Comparison of ENCODE assay signal across 10 cellular contexts in the genomic region with DNA sequence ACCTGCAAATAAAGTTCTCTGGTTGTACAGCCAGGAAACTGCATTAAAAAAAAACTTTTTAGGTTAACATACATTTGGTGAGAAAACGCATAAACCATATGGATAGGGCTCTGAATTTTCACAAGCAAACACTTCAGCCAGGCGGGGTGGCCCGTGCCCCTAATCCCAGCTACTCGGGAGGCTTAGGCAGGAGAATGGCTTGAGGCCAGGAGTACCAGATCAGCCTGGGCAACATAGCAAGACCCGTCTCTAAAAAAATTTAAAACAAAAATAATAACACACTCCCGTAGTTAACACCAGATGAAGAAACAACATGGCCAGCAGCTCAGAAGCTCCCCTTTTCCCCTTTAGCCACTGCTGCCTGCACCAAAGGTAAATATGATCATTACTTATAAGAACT. TPM values are rescaled to one million over a fixed set of nuclear protein-coding genes. Genes with fewer than 3 reads are reported as not detected.
DNase-seq lines count a peak whose midpoint lies in the region; ATAC-seq and TF ChIP-seq lines count a peak whose summit lies in the region.
"Had no signal": no experiment of that assay in that cellular context is flagged by ENCODE, and none has a peak within 500 bp of the region (broad histone marks: within the 10 kb centered on the region; RNA-seq: fewer than 3 reads in every experiment).

No MANE protein-coding gene starts in this region.

- peak overlapping the region; percentile 90 for H3K4me2 ChIP-seq in SK-N-SH

- POLR2A ChIA-PET in SK-N-SH (lab: Yijun Ruan, JAX): interaction anchor here (0.6 to 2.6 kb wide), 3 partner anchors 11 to 261 kb away, joined by 3 to 12 read pairs (median 4); a partner anchor contains a TSS
- POLR2A ChIA-PET in activated CD4-positive, alpha-beta memory T cell treated with anti-CD3 and anti-CD28 coated beads for 36 hours (lab: Charles Lee): interaction anchor here (2.1 kb wide), 1 partner anchor 1045 kb away, joined by 4 read pairs; no protein-coding TSS in a partner anchor

- H3K4me3 Mint-ChIP-seq in activated CD4-positive, alpha-beta memory T cell treated with anti-CD3 and anti-CD28 coated beads for 36 hours: peak overlapping the region; percentile 93
- peak overlapping the region; percentile 97 to 99 for H3K4me3 Mint-ChIP-seq in stimulated activated naive B cell treated with anti-CD40 and anti-IgM and Interleukin-4, amounts not matched to agents 10 μg/mL and 1 μg/mL and 100 μg/mL, for 72 hours

- H3K9ac ChIP-seq in SK-N-SH: peak overlapping the region; percentile 60; the same call in 1 of the 2 replicates

- no peaks in the 10 kb centered on the region for H3F3A ChIP-seq in SK-N-SH (replicated peaks; ENCODE audit: insufficient read depth)

- no peaks in the 10 kb centered on the region for H3K9me3 ChIP-seq in SK-N-SH
- no peaks in the 10 kb centered on the region for H3K9me3 ChIP-seq in iPS-18c (ENCODE audit: control insufficient read depth, insufficient read depth, low read length)

- H3K4me3 ChIP-seq in SK-N-SH (ENCODE audit: low read depth in 2 of 2, low read length in 1 of 2) (peak overlapping the region; percentile 70 to 83), iPS-18c (ENCODE audit: insufficient read depth, low read depth, low read length) (peak overlapping the region; percentile 63)

- H3K9me3 Mint-ChIP-seq in activated CD4-positive, alpha-beta memory T cell treated with anti-CD3 and anti-CD28 coated beads for 36 hours: no peaks in the 10 kb centered on the region
- H3K9me3 Mint-ChIP-seq in stimulated activated naive B cell treated with anti-CD40 and anti-IgM and Interleukin-4, amounts not matched to agents 10 μg/mL and 1 μg/mL and 100 μg/mL, for 72 hours: peaks cover 0 to 2% of the 10 kb centered on the region in 2 donors

- peaks cover 24% of the 10 kb centered on the region for H3K79me2 ChIP-seq in SK-N-SH (ENCODE audit: insufficient read depth)

- intact Hi-C loops in activated CD4-positive, alpha-beta memory T cell treated with anti-CD3 and anti-CD28 coated beads for 36 hours (cut with micrococcal nuclease): loop anchor here (1.0 to 10.0 kb wide), 8 partner anchors 70 to 1561 kb away; a partner anchor contains a TSS

- CTCF ChIA-PET in SK-N-SH (lab: Yijun Ruan, JAX): interaction anchor here (0.7 to 1.8 kb wide), 5 partner anchors 72 to 145 kb away, joined by 3 to 8 read pairs (median 6); a partner anchor contains a TSS
- CTCF ChIA-PET in activated CD4-positive, alpha-beta memory T cell treated with anti-CD3 and anti-CD28 coated beads for 36 hours (lab: Charles Lee): no interaction called here

- no peak for ATAC-seq in SK-N-SH treated with all-trans-retinoic acid at 6 μM for 48 hours
- no peak for ATAC-seq in stimulated activated naive B cell treated with anti-CD40 and anti-IgM and Interleukin-4, amounts not matched to agents 10 μg/mL and 1 μg/mL and 100 μg/mL, for 72 hours (replicated peaks)
- ATAC-seq in HG03039 (IDR thresholded peaks at IDR 0.05; ENCODE audit: unreplicated experiment): no peak
- ATAC-seq in GM18498 (IDR thresholded peaks at IDR 0.05; ENCODE audit: unreplicated experiment): no peak
- ATAC-seq in GM19351 (IDR thresholded peaks at IDR 0.05; ENCODE audit: unreplicated experiment): no peak

- DNase-seq in SK-N-SH: no peak
- DNase-seq in activated CD4-positive, alpha-beta memory T cell treated with anti-CD3 and anti-CD28 coated beads for 36 hours: no peak
- no peak for DNase-seq in stimulated activated naive B cell treated with anti-CD40 and anti-IgM and Interleukin-4, amounts not matched to agents 10 μg/mL and 1 μg/mL and 100 μg/mL, for 72 hours
- DNase-seq: activated CD4-positive, alpha-beta T cell treated with anti-CD3 and anti-CD28 coated beads, Interleukin-2, amount 50 U/mL, for 4 hours; NCI-H1048 had no signal

- peaks cover 11 to 13% of the 10 kb centered on the region in 2 experiments for H3K36me3 ChIP-seq in SK-N-SH (replicated peaks in 1 of 2; ENCODE audit: control insufficient read depth in 1 of 2, insufficient read depth in 2 of 2, low read length in 1 of 2)

- peak overlapping the region; percentile 87 for H2AFZ ChIP-seq in SK-N-SH (ENCODE audit: low read depth)

- H4K20me1 ChIP-seq in SK-N-SH (ENCODE audit: insufficient read depth): peaks cover 10% of the 10 kb centered on the region

- H3K4me1 ChIP-seq in SK-N-SH (ENCODE audit: control insufficient read depth in 1 of 2, insufficient read depth in 2 of 2, low read depth in 1 of 2, low read length in 1 of 2): peaks cover 0 to 17% of the 10 kb centered on the region in 2 experiments; a peak in 2 of 4 replicates

- TF ChIP-seq EP300 in SK-N-SH (IDR thresholded peaks at IDR 0.05; ENCODE audit: borderline replicate concordance in 1 of 2, low read depth in 1 of 2, low read length in 1 of 2): no peak

- peak overlapping the region in 1 of 2 experiments; percentile 88; a peak in 2 of 4 replicates for H3K27ac ChIP-seq in SK-N-SH (ENCODE audit: low read depth in 2 of 2, low read length in 1 of 2)

- no peaks in the 10 kb centered on the region for H3K27me3 ChIP-seq in SK-N-SH (ENCODE audit: insufficient read depth)

- 37% methylated on average over 6 of the region's 6 CpGs for WGBS in SK-N-SH (ENCODE audit: low lambda C conversion rate)

- no peak for TF ChIP-seq CTCF in SK-N-SH (IDR thresholded peaks at IDR 0.05)

- H3K27me3 Mint-ChIP-seq in activated CD4-positive, alpha-beta memory T cell treated with anti-CD3 and anti-CD28 coated beads for 36 hours: peaks cover 1% of the 10 kb centered on the region
- no peaks in the 10 kb centered on the region for H3K27me3 Mint-ChIP-seq in stimulated activated naive B cell treated with anti-CD40 and anti-IgM and Interleukin-4, amounts not matched to agents 10 μg/mL and 1 μg/mL and 100 μg/mL, for 72 hours

- H3K36me3 Mint-ChIP-seq in activated CD4-positive, alpha-beta memory T cell treated with anti-CD3 and anti-CD28 coated beads for 36 hours: peaks cover 17% of the 10 kb centered on the region
- H3K36me3 Mint-ChIP-seq in stimulated activated naive B cell treated with anti-CD40 and anti-IgM and Interleukin-4, amounts not matched to agents 10 μg/mL and 1 μg/mL and 100 μg/mL, for 72 hours: peaks cover 23 to 29% of the 10 kb centered on the region in 2 donors

- no peak overlapping the region for H3K27ac Mint-ChIP-seq in activated CD4-positive, alpha-beta memory T cell treated with anti-CD3 and anti-CD28 coated beads for 36 hours
- peak overlapping the region; percentile 98 for H3K27ac Mint-ChIP-seq in stimulated activated naive B cell treated with anti-CD40 and anti-IgM and Interleukin-4, amounts not matched to agents 10 μg/mL and 1 μg/mL and 100 μg/mL, for 72 hours

- no peak for TF ChIP-seq RAD21 in SK-N-SH (IDR thresholded peaks at IDR 0.05; ENCODE audit: low read length)

- peaks cover 41% of the 10 kb centered on the region for H3K4me1 Mint-ChIP-seq in activated CD4-positive, alpha-beta memory T cell treated with anti-CD3 and anti-CD28 coated beads for 36 hours (ENCODE audit: low read depth)
- peaks cover 15 to 47% of the 10 kb centered on the region in 2 donors for H3K4me1 Mint-ChIP-seq in stimulated activated naive B cell treated with anti-CD40 and anti-IgM and Interleukin-4, amounts not matched to agents 10 μg/mL and 1 μg/mL and 100 μg/mL, for 72 hours

- no peaks in the 10 kb centered on the region for H3K9me2 ChIP-seq in SK-N-SH

TF ChIP-seq in SK-N-SH, 30 proteins besides CTCF, POLR2A, EP300 and RAD21 (continues in another document):
- TF ChIP-seq, protein P1, sequence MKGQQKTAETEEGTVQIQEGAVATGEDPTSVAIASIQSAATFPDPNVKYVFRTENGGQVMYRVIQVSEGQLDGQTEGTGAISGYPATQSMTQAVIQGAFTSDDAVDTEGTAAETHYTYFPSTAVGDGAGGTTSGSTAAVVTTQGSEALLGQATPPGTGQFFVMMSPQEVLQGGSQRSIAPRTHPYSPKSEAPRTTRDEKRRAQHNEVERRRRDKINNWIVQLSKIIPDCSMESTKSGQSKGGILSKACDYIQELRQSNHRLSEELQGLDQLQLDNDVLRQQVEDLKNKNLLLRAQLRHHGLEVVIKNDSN (IDR thresholded peaks at IDR 0.05; ENCODE audit: borderline replicate concordance, low read depth): no peak
- TF ChIP-seq RXRA (IDR thresholded peaks at IDR 0.05; ENCODE audit: borderline replicate concordance, low read depth): no peak
- TF ChIP-seq CHD2 (IDR thresholded peaks at IDR 0.05; ENCODE audit: low read length, partially characterized antibody): no peak
- no peak for TF ChIP-seq RFX5 (IDR thresholded peaks at IDR 0.05; ENCODE audit: low read length)
- TF ChIP-seq ELF1 (IDR thresholded peaks at IDR 0.05): no peak

TF ChIP-seq in SK-N-SH treated with all-trans-retinoic acid at 6 μM for 48 hours, 23 proteins besides CTCF, POLR2A, EP300 and RAD21 (continues in another document):
- no peak for TF ChIP-seq RARB (CRISPR knock-in tag; IDR thresholded peaks at IDR 0.05)

RNA-seq across cellular contexts. Expression of a gene that starts 3.2 kb away (rescaled TPM):
- polyA plus RNA-seq in SK-N-SH (2012; rRNA removed): 361 and 416 TPM in 2 replicates
- 518 and 606 TPM in 2 replicates for polyA plus RNA-seq in SK-N-SH (2012; cell fraction: cytosol; rRNA removed)
- polyA plus RNA-seq in SK-N-SH (2012; cell fraction: nucleus; rRNA removed): 110 and 114 TPM in 2 replicates
- total RNA-seq in activated CD4-positive, alpha-beta memory T cell treated with anti-CD3 and anti-CD28 coated beads for 36 hours: 1,000 to 10,000 TPM; 2,924 to 2,949 TPM

RNA-seq across cellular contexts. Expression of a gene that starts 23.0 kb away (rescaled TPM):
- 1.6 and 2.4 TPM in 2 replicates for polyA plus RNA-seq in SK-N-SH (2012; rRNA removed)
- 1.4 and 1.7 TPM in 2 replicates for polyA plus RNA-seq in SK-N-SH (2012; cell fraction: cytosol; rRNA removed)
- polyA plus RNA-seq in SK-N-SH (2012; cell fraction: nucleus; rRNA removed): 2.2 and 3.3 TPM in 2 replicates
- total RNA-seq in activated CD4-positive, alpha-beta memory T cell treated with anti-CD3 and anti-CD28 coated beads for 36 hours: 1 to 10 TPM; 7.4 to 8.3 TPM

RNA-seq across cellular contexts. Expression of a gene that starts 51.9 kb away (rescaled TPM):
- 2.0 and 2.5 TPM in 2 replicates for polyA plus RNA-seq in SK-N-SH (2012; rRNA removed)
- 2.5 and 2.9 TPM in 2 replicates for polyA plus RNA-seq in SK-N-SH (2012; cell fraction: cytosol; rRNA removed)
- 2.1 and 3.0 TPM in 2 replicates for polyA plus RNA-seq in SK-N-SH (2012; cell fraction: nucleus; rRNA removed)
- 1 to 10 TPM; 2.9 to 3.7 TPM for total RNA-seq in activated CD4-positive, alpha-beta memory T cell treated with anti-CD3 and anti-CD28 coated beads for 36 hours
